In the genomic region with DNA sequence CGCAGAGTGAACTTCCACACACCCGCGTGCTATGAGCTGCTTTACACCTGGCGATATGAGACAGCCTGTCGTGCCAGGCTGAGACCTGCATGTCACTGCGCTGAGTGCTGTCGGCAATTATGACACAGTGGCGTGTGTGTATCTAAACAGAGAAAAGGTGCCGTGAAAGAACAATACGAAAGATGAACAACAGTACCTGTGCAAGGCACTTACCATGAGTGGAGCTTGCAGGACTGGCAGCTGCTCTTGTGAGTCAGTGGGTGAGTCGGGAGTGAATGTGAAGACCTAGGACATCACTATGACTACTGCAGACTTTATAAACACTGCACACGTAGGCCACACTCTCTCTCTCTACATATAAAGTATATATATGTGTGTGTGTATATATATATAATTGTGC, we compare ENCODE assay signal across 1 cellular context.
TF ChIP-seq lines count a peak whose summit lies in the region.

No MANE protein-coding gene starts in this region.

TF ChIP-seq in H1, 55 proteins besides CTCF, POLR2A, EP300 and RAD21 (continued from another document):
- TF ChIP-seq, protein P1, sequence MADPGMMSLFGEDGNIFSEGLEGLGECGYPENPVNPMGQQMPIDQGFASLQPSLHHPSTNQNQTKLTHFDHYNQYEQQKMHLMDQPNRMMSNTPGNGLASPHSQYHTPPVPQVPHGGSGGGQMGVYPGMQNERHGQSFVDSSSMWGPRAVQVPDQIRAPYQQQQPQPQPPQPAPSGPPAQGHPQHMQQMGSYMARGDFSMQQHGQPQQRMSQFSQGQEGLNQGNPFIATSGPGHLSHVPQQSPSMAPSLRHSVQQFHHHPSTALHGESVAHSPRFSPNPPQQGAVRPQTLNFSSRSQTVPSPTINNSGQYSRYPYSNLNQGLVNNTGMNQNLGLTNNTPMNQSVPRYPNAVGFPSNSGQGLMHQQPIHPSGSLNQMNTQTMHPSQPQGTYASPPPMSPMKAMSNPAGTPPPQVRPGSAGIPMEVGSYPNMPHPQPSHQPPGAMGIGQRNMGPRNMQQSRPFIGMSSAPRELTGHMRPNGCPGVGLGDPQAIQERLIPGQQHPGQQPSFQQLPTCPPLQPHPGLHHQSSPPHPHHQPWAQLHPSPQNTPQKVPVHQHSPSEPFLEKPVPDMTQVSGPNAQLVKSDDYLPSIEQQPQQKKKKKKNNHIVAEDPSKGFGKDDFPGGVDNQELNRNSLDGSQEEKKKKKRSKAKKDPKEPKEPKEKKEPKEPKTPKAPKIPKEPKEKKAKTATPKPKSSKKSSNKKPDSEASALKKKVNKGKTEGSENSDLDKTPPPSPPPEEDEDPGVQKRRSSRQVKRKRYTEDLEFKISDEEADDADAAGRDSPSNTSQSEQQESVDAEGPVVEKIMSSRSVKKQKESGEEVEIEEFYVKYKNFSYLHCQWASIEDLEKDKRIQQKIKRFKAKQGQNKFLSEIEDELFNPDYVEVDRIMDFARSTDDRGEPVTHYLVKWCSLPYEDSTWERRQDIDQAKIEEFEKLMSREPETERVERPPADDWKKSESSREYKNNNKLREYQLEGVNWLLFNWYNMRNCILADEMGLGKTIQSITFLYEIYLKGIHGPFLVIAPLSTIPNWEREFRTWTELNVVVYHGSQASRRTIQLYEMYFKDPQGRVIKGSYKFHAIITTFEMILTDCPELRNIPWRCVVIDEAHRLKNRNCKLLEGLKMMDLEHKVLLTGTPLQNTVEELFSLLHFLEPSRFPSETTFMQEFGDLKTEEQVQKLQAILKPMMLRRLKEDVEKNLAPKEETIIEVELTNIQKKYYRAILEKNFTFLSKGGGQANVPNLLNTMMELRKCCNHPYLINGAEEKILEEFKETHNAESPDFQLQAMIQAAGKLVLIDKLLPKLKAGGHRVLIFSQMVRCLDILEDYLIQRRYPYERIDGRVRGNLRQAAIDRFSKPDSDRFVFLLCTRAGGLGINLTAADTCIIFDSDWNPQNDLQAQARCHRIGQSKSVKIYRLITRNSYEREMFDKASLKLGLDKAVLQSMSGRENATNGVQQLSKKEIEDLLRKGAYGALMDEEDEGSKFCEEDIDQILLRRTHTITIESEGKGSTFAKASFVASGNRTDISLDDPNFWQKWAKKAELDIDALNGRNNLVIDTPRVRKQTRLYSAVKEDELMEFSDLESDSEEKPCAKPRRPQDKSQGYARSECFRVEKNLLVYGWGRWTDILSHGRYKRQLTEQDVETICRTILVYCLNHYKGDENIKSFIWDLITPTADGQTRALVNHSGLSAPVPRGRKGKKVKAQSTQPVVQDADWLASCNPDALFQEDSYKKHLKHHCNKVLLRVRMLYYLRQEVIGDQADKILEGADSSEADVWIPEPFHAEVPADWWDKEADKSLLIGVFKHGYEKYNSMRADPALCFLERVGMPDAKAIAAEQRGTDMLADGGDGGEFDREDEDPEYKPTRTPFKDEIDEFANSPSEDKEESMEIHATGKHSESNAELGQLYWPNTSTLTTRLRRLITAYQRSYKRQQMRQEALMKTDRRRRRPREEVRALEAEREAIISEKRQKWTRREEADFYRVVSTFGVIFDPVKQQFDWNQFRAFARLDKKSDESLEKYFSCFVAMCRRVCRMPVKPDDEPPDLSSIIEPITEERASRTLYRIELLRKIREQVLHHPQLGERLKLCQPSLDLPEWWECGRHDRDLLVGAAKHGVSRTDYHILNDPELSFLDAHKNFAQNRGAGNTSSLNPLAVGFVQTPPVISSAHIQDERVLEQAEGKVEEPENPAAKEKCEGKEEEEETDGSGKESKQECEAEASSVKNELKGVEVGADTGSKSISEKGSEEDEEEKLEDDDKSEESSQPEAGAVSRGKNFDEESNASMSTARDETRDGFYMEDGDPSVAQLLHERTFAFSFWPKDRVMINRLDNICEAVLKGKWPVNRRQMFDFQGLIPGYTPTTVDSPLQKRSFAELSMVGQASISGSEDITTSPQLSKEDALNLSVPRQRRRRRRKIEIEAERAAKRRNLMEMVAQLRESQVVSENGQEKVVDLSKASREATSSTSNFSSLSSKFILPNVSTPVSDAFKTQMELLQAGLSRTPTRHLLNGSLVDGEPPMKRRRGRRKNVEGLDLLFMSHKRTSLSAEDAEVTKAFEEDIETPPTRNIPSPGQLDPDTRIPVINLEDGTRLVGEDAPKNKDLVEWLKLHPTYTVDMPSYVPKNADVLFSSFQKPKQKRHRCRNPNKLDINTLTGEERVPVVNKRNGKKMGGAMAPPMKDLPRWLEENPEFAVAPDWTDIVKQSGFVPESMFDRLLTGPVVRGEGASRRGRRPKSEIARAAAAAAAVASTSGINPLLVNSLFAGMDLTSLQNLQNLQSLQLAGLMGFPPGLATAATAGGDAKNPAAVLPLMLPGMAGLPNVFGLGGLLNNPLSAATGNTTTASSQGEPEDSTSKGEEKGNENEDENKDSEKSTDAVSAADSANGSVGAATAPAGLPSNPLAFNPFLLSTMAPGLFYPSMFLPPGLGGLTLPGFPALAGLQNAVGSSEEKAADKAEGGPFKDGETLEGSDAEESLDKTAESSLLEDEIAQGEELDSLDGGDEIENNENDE (IDR thresholded peaks at IDR 0.05; ENCODE audit: insufficient replicate concordance, low read length): no peak
- no peak for TF ChIP-seq RBBP5 (IDR thresholded peaks at IDR 0.05; ENCODE audit: borderline replicate concordance, low read depth, low read length)
- TF ChIP-seq SRF (IDR thresholded peaks at IDR 0.05; ENCODE audit: low read depth, low read length): no peak
- TF ChIP-seq NRF1 (IDR thresholded peaks at IDR 0.05; ENCODE audit: low read depth, low read length): no peak
- TF ChIP-seq MAFK (IDR thresholded peaks at IDR 0.05; ENCODE audit: low read depth, low read length): no peak
- no peak for TF ChIP-seq CHD1 (IDR thresholded peaks at IDR 0.05; ENCODE audit: low read depth, low read length)
- TF ChIP-seq NANOG (IDR thresholded peaks at IDR 0.05; ENCODE audit: insufficient read depth, low read depth, low read length, poor library complexity, severe bottlenecking): no peak
- TF ChIP-seq KDM5A (IDR thresholded peaks at IDR 0.05; ENCODE audit: low read length): no peak
- no peak for TF ChIP-seq TAF1 (IDR thresholded peaks at IDR 0.05; ENCODE audit: low read depth, low read length)
- no peak for TF ChIP-seq SP1 (IDR thresholded peaks at IDR 0.05; ENCODE audit: low read depth, low read length)
TF ChIP-seq in H1: peak in this region for 0.
